18 cellular contexts compared by ENCODE assay signal in genomic region chr18:50679656-50680055, GRCh38.
DNase-seq lines count a peak whose midpoint lies in the region; ATAC-seq and TF ChIP-seq lines count a peak whose summit lies in the region.
"Had no signal": no experiment of that assay in that cellular context is flagged by ENCODE, and none has a peak within 500 bp of the region (broad histone marks: within the 10 kb centered on the region; RNA-seq: fewer than 3 reads in every experiment).

No MANE protein-coding gene starts in this region.

- peak; percentile 39 for DNase-seq in NCI-H146 treated with DMSO at 0.1 percent for 48 hours (lab: John Stamatoyannopoulos, UW; ENCODE audit: unreplicated experiment)
- peak; percentile 20 for DNase-seq in endodermal cell
- DNase-seq in mesenteric fat pad (ENCODE audit: low spot score) = peak; percentile 49
- no peak for DNase-seq in sciatic nerve (ENCODE audit: low spot score)
- DNase-seq in stimulated activated CD4-positive, alpha-beta T cell treated with anti-CD3 and anti-CD28 coated beads, Interleukin-15, amount 100 ng/mL, for 24 hours = no peak
- DNase-seq in NCI-H1105 (lab: John Stamatoyannopoulos, UW) = no peak
- DNase-seq: C1 segment of cervical spinal cord; Calu3; CD4-positive, alpha-beta memory T cell; COR-L47; DMS53; DMS79 treated with DMSO at 0.1 percent for 48 hours; GF-D8; GM23248; H9 had no signal

- H3K36me3 Mint-ChIP-seq in endodermal cell (ENCODE audit: low read depth) = no peaks in the 10 kb centered on the region
- H3K36me3 Mint-ChIP-seq: CD4-positive, alpha-beta memory T cell had no signal

- no peak overlapping the region for H3K27ac Mint-ChIP-seq in endodermal cell
- H3K27ac Mint-ChIP-seq: CD4-positive, alpha-beta memory T cell; H9 had no signal

- H3K9me3 Mint-ChIP-seq in endodermal cell = peaks cover 8% of the 10 kb centered on the region

- intact Hi-C loops in sciatic nerve (cut with DNase I) = no loop called here

- H3K27me3 ChIP-seq in endodermal cell (ENCODE audit: control insufficient read depth, insufficient read depth, low read length, poor library complexity, severe bottlenecking) = no peaks in the 10 kb centered on the region

- H3K27ac ChIP-seq in endodermal cell (ENCODE audit: low read depth, low read length) = no peak overlapping the region
- H3K27ac ChIP-seq: GM23248 had no signal

- H3K4me1 Mint-ChIP-seq in endodermal cell = peaks cover 3% of the 10 kb centered on the region
- H3K4me1 Mint-ChIP-seq: CD4-positive, alpha-beta memory T cell had no signal

- no peaks in the 10 kb centered on the region for H3K36me3 ChIP-seq in endodermal cell (ENCODE audit: control insufficient read depth, insufficient read depth, low read length)

- WGBS in endodermal cell (ENCODE audit: insufficient coverage in 1 of 2, insufficient read length in 1 of 2), 2 experiments = 71 to 98% methylated on average over 1 to 10 of the region's 10 CpGs

- H3K4me3 ChIP-seq in endodermal cell (ENCODE audit: low read length) = no peak overlapping the region
- H3K4me3 ChIP-seq: GM23248 had no signal

- peak; percentile 17 for ATAC-seq in sciatic nerve
- ATAC-seq in GM18867 (IDR thresholded peaks at IDR 0.05; ENCODE audit: unreplicated experiment) = no peak
- no peak for ATAC-seq in HG03571 (IDR thresholded peaks at IDR 0.05; ENCODE audit: unreplicated experiment)
- ATAC-seq: HCT116 had no signal

- H3K4me1 ChIP-seq in endodermal cell (ENCODE audit: control insufficient read depth, insufficient read depth, low read length) = no peaks in the 10 kb centered on the region

- no peak overlapping the region for H3K4me3 Mint-ChIP-seq in endodermal cell
- H3K4me3 Mint-ChIP-seq: CD4-positive, alpha-beta memory T cell; H9 had no signal

- H3K9ac ChIP-seq in endodermal cell (ENCODE audit: extremely low read depth, low read length, poor library complexity, severe bottlenecking) = no peak overlapping the region
- H3K9ac ChIP-seq: GM23248 had no signal

- H3K27me3 Mint-ChIP-seq in endodermal cell (ENCODE audit: insufficient read depth) = no peaks in the 10 kb centered on the region

- TF ChIP-seq CTCF in endodermal cell (conservative IDR thresholded peaks at IDR 0.05) = no peak

- no peaks in the 10 kb centered on the region for H3K9me3 ChIP-seq in endodermal cell (ENCODE audit: control insufficient read depth, low read length)

Comparison
In these comparisons a context has a peak if more than half of its experiments do, and no peak if none do; other contexts are left out.
1. DNase-seq: peak in NCI-H146 treated with DMSO at 0.1 percent for 48 hours (single experiment), endodermal cell (single experiment) and mesenteric fat pad (single experiment); none in sciatic nerve (single experiment), stimulated activated CD4-positive, alpha-beta T cell treated with anti-CD3 and anti-CD28 coated beads, Interleukin-15, amount 100 ng/mL, for 24 hours (single experiment) and NCI-H1105 (single experiment).